In the genomic region with DNA sequence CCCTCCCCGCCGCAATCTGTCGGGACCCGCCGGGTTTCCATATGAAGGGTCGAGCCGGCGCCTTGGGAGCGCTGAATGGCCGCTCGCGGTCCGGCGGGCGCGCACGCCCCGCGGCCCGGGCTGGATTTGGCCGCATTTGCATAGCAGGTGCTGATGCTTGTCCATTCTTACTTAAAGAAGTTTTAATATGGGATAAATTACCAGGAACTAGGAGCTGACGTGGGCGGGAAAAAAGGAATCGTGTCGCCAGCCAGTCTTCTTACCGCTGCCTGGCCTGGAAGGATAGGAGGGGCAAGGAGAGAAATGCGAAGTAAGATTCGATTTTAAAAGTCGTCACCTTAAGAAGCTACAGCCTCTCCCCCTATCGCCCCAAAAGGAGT, we compare ENCODE assay signal across 10 cellular contexts. TPM values are rescaled to one million over a fixed set of nuclear protein-coding genes. Genes with fewer than 3 reads are reported as not detected.
A peak's percentile ranks its signal among the peaks of the same experiment; 100 is the strongest.
DNase-seq lines count a peak whose midpoint lies in the region; TF ChIP-seq lines count a peak whose summit lies in the region.
"Had no signal": no experiment of that assay in that cellular context is flagged by ENCODE, and none has a peak within 500 bp of the region (broad histone marks: within the 10 kb centered on the region; RNA-seq: fewer than 3 reads in every experiment).

No MANE protein-coding gene starts in this region.

- H3K79me1 ChIP-seq in trophoblast cell (ENCODE audit: low read length): no peaks in the 10 kb centered on the region

- TF ChIP-seq CTCF in foreskin fibroblast (IDR thresholded peaks at IDR 0.05; ENCODE audit: low read depth, low read length) (no peak), adrenal gland (IDR thresholded peaks at IDR 0.05) (no peak), HFFc6 (IDR thresholded peaks at IDR 0.05) (no peak)

- H3K4me2 ChIP-seq in trophoblast cell (ENCODE audit: low read length): peak overlapping the region; percentile 42

- H3K23ac ChIP-seq in trophoblast cell (ENCODE audit: low read length): no peak overlapping the region

- peaks cover 13% of the 10 kb centered on the region for H3K4me1 ChIP-seq in CD8-positive, alpha-beta memory T cell (ENCODE audit: insufficient read depth, low read length)
- H3K4me1 ChIP-seq in trophoblast cell (ENCODE audit: control insufficient read depth in 1 of 2, insufficient read depth in 2 of 2, low read length in 2 of 2): peaks cover 6 to 7% of the 10 kb centered on the region in 2 experiments
- H3K4me1 ChIP-seq in adrenal gland (replicated peaks in 1 of 2): peaks cover 11 to 17% of the 10 kb centered on the region in 2 donors

- no peak overlapping the region for H4K8ac ChIP-seq in trophoblast cell (ENCODE audit: low read depth, low read length)

- POLR2A ChIA-PET in CD8-positive, alpha-beta memory T cell (lab: Charles Lee): no interaction called here

- no peaks in the 10 kb centered on the region for H3K9me3 Mint-ChIP-seq in CD8-positive, alpha-beta memory T cell
- H3K9me3 Mint-ChIP-seq in HFFc6: no peaks in the 10 kb centered on the region

- no peak overlapping the region for H3K27ac ChIP-seq in CD8-positive, alpha-beta memory T cell (ENCODE audit: low read depth, low read length)
- H3K27ac ChIP-seq in trophoblast cell (ENCODE audit: low read depth, low read length): no peak overlapping the region
- no peak overlapping the region for H3K27ac ChIP-seq in adrenal gland

- H2AFZ ChIP-seq in trophoblast cell (ENCODE audit: insufficient read depth, low read length, poor library complexity): no peak overlapping the region

- peak overlapping the region; percentile 51 for H3K4me3 ChIP-seq in CD8-positive, alpha-beta memory T cell (ENCODE audit: low read length)
- H3K4me3 ChIP-seq in foreskin fibroblast (ENCODE audit: low read depth in 1 of 2, low read length in 2 of 2) (peak overlapping the region; percentile 37 to 48), trophoblast cell (ENCODE audit: low read depth, low read length) (no peak overlapping the region), adrenal gland (peak overlapping the region in 2 of 4 donors; percentile 35 to 66)

- H3K9me3 ChIP-seq in CD8-positive, alpha-beta memory T cell (ENCODE audit: low read length): no peaks in the 10 kb centered on the region
- H3K9me3 ChIP-seq in trophoblast cell (ENCODE audit: insufficient read depth, low read depth, low read length) (peaks cover 12% of the 10 kb centered on the region), adrenal gland (replicated peaks in 1 of 3) (no peaks in the 10 kb centered on the region)

- peaks cover 13 to 28% (median 14%) of the 10 kb centered on the region in 3 donors for H3K4me1 Mint-ChIP-seq in CD8-positive, alpha-beta memory T cell
- peaks cover 6% of the 10 kb centered on the region for H3K4me1 Mint-ChIP-seq in HFFc6 (ENCODE audit: low read depth)

- intact Hi-C loops in adrenal gland (cut with DNase I): no loop called here

- CTCF ChIA-PET in CD8-positive, alpha-beta memory T cell (lab: Charles Lee): no interaction called here

- H3K79me2 ChIP-seq in trophoblast cell (ENCODE audit: control insufficient read depth, insufficient read depth, low read length, poor library complexity): no peaks in the 10 kb centered on the region

- no peak overlapping the region for H3K4ac ChIP-seq in trophoblast cell (ENCODE audit: low read depth, low read length)

- WGBS in trophoblast cell (ENCODE audit: extremely low coverage, insufficient coverage, insufficient read length): no CpG with 5 or more reads among the region's 30 CpGs
- WGBS in adrenal gland, 4 donors: 23 to 31% (median 28%) methylated on average over 27 to 30 of the region's 30 CpGs

- H2BK12ac ChIP-seq in trophoblast cell (ENCODE audit: low read length): no peak overlapping the region

- peaks cover 0 to 2% (median 1%) of the 10 kb centered on the region in 3 donors for H3K36me3 Mint-ChIP-seq in CD8-positive, alpha-beta memory T cell
- H3K36me3 Mint-ChIP-seq in HFFc6 (ENCODE audit: low read depth): no peaks in the 10 kb centered on the region

- H3K4me3 Mint-ChIP-seq in CD8-positive, alpha-beta memory T cell: peak overlapping the region; percentile 84 to 92 (median 89)
- H3K4me3 Mint-ChIP-seq in HFFc6: no peak overlapping the region

- no peak overlapping the region for H3K14ac ChIP-seq in trophoblast cell (ENCODE audit: low read length)

- H3K9ac ChIP-seq in trophoblast cell (ENCODE audit: low read length): no peak overlapping the region

- no peak overlapping the region for H4K91ac ChIP-seq in trophoblast cell (ENCODE audit: low read depth, low read length)

- H3K27me3 Mint-ChIP-seq in CD8-positive, alpha-beta memory T cell: peaks cover 55 to 91% of the 10 kb centered on the region in 2 donors
- peaks cover 73% of the 10 kb centered on the region for H3K27me3 Mint-ChIP-seq in HFFc6 (ENCODE audit: insufficient read depth)

- TF ChIP-seq POLR2A in adrenal gland (IDR thresholded peaks at IDR 0.05): no peak

- no peak overlapping the region for H3K18ac ChIP-seq in trophoblast cell (ENCODE audit: low read length)

- H4K12ac ChIP-seq in trophoblast cell (ENCODE audit: low read depth, low read length): no peak overlapping the region

- H2AK5ac ChIP-seq in trophoblast cell (ENCODE audit: low read length): no peak overlapping the region

- no peak overlapping the region for H2BK5ac ChIP-seq in trophoblast cell (ENCODE audit: low read depth, low read length, poor library complexity)

- no peaks in the 10 kb centered on the region for H3K36me3 ChIP-seq in CD8-positive, alpha-beta memory T cell (ENCODE audit: insufficient read depth, low read length)
- H3K36me3 ChIP-seq in trophoblast cell (ENCODE audit: control insufficient read depth in 1 of 2, insufficient read depth in 2 of 2, low read length in 2 of 2) (no peaks in the 10 kb centered on the region), adrenal gland (replicated peaks in 1 of 2) (no peaks in the 10 kb centered on the region)

- peaks cover 6% of the 10 kb centered on the region for H3K27me3 ChIP-seq in CD8-positive, alpha-beta memory T cell (ENCODE audit: insufficient read depth, low read length, poor library complexity, severe bottlenecking)
- H3K27me3 ChIP-seq in trophoblast cell (ENCODE audit: insufficient read depth, low read length) (peaks cover 70% of the 10 kb centered on the region), adrenal gland (peaks cover 45% of the 10 kb centered on the region)

- DNase-seq in CD8-positive, alpha-beta memory T cell: no peak
- DNase-seq in NCI-H524 (lab: John Stamatoyannopoulos, UW): peak; percentile 67 to 79
- DNase-seq in foreskin fibroblast: no peak
- DNase-seq in trophoblast cell: no peak
- no peak for DNase-seq in adrenal gland
- no peak for DNase-seq in SW 1271 (lab: John Stamatoyannopoulos, UW)
- no peak for DNase-seq in HFFc6
- DNase-seq in NCI-H2196 treated with DMSO at 0.1 percent for 48 hours (lab: John Stamatoyannopoulos, UW; ENCODE audit: unreplicated experiment): no peak
- DNase-seq: NCI-H1048, small intestine had no signal

- H2BK120ac ChIP-seq in trophoblast cell (ENCODE audit: insufficient read depth, low read length, poor library complexity): no peak overlapping the region

- H3K27ac Mint-ChIP-seq in CD8-positive, alpha-beta memory T cell: no peak overlapping the region
- H3K27ac Mint-ChIP-seq in HFFc6: no peak overlapping the region

RNA-seq across cellular contexts. Expression of a gene that starts 8.9 kb away (rescaled TPM):
- total RNA-seq in CD8-positive, alpha-beta memory T cell: not detected
- polyA plus RNA-seq in CD8-positive, alpha-beta memory T cell: not detected
- not detected in 2 replicates for polyA plus RNA-seq in trophoblast cell (2013)
- total RNA-seq in adrenal gland: not detected
- not detected for polyA plus RNA-seq in adrenal gland
- total RNA-seq in HFFc6 (2021; fragmentation: NEBNext Ultra II Directional; extraction: Animal tissue kit (Norgen Biotek cat#: 25700)): not detected
- polyA plus RNA-seq: small intestine had no signal

RNA-seq across cellular contexts. Expression of a gene that starts 34.1 kb away (rescaled TPM):
- not detected for total RNA-seq in CD8-positive, alpha-beta memory T cell
- not detected for polyA plus RNA-seq in CD8-positive, alpha-beta memory T cell
- polyA plus RNA-seq in trophoblast cell (2013): 102 and 105 TPM in 2 replicates
- 1 to 10 TPM; 1.3 to 3.6 (median 2.0) TPM for total RNA-seq in adrenal gland
- polyA plus RNA-seq in adrenal gland: 10 to 100 TPM in 1 of 3 donors, 1 to 10 TPM in 2; 1.2 to 30.0 (median 7.6) TPM
- total RNA-seq in HFFc6 (2021; fragmentation: NEBNext Ultra II Directional; extraction: Animal tissue kit (Norgen Biotek cat#: 25700)): under 1 TPM in 1 of 6 experiments, not detected in 5; 0.17 TPM

Comparison
In these comparisons a context has a peak if more than half of its experiments do, and no peak if none do; other contexts are left out.
1. DNase-seq: peak in NCI-H524 (2 of 2); none in CD8-positive, alpha-beta memory T cell (0 of 5), foreskin fibroblast (0 of 2), trophoblast cell (0 of 2), adrenal gland (0 of 7), SW 1271 (0 of 2), HFFc6 (single experiment) and NCI-H2196 treated with DMSO at 0.1 percent for 48 hours (single experiment).